11 cellular contexts compared by ENCODE assay signal in the genomic region with DNA sequence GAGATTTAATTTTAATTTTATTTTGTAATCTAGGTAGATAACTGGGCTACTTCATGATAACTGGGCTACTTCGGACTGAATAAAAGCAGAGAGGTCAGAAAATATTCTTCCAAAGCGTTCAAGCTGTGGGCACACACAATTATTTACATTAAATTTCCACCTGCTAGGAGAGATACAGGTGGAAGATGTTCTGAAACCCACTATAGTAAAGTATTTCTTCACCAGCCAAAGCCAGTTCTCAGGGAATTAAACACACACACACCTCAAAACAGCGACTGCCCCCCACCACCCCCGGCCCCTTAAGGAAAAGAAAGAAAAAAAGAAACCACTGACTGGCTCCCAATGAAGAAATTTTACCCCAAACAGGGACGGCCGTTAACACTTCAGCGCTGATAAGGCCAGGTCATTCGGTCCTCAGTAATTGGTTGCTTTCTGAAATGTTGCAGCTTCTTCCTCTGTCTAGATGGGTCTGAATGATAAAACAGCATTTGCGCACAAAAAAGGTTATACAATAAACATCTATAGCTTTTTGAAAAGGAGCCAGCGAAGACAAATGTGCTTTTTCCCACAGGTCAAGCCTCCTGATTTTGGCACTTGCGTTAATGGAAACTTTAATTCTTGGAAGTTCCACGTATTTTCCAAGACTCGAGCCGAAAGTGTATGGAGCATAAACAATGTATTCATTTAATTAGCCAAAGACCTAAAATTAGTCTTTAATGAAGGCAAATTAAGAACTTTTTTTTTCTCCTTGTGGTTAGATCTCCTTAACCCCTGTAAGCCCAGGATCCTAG. TPM values are rescaled to one million over a fixed set of nuclear protein-coding genes. Genes with fewer than 3 reads are reported as not detected.
DNase-seq lines count a peak whose midpoint lies in the region; ATAC-seq, FAIRE-seq and TF ChIP-seq lines count a peak whose summit lies in the region.
"Had no signal": no experiment of that assay in that cellular context is flagged by ENCODE, and none has a peak within 500 bp of the region (broad histone marks: within the 10 kb centered on the region; RNA-seq: fewer than 3 reads in every experiment).

No MANE protein-coding gene starts in this region.

- DNase-seq in cardiac muscle cell (ENCODE audit: low read depth in 1 of 2, low spot score in 1 of 2) (no peak), cardiac septum (ENCODE audit: low spot score) (no peak), esophagus squamous epithelium (lab: John Stamatoyannopoulos, UW) (no peak), aorta (no peak), H54 (ENCODE audit: insufficient read length, low spot score) (no peak)
- DNase-seq: naive B cell had no signal

- H3K4me1 Mint-ChIP-seq in nephron, result peaks cover 23% of the 10 kb centered on the region
- H3K4me1 Mint-ChIP-seq: stimulated activated effector memory CD8-positive, alpha-beta T cell treated with anti-CD3 and anti-CD28 coated beads, Interleukin-12 subunit alpha, Interleukin-12 subunit beta, amount 100 ng/mL, for 72 hours had no signal

- ATAC-seq in aorta (ENCODE audit: low FRiP score), result peak; percentile 42
- ATAC-seq in HG03196 (IDR thresholded peaks at IDR 0.05; ENCODE audit: unreplicated experiment), result no peak
- ATAC-seq in HG03095 (IDR thresholded peaks at IDR 0.05; ENCODE audit: unreplicated experiment), result no peak
- ATAC-seq: stimulated activated effector memory CD8-positive, alpha-beta T cell treated with anti-CD3 and anti-CD28 coated beads, Interleukin-12 subunit alpha, Interleukin-12 subunit beta, amount 100 ng/mL, for 72 hours had no signal

- no peak for TF ChIP-seq POLR2A in esophagus squamous epithelium (IDR thresholded peaks at IDR 0.05)
- TF ChIP-seq POLR2A in H54 (IDR thresholded peaks at IDR 0.05; ENCODE audit: low read depth, low read length), result no peak

- H3K36me3 ChIP-seq in cardiac muscle cell (no peaks in the 10 kb centered on the region), esophagus squamous epithelium (no peaks in the 10 kb centered on the region), aorta (ENCODE audit: control insufficient read depth in 1 of 2, insufficient read depth in 2 of 2, low read length in 1 of 2) (no peaks in the 10 kb centered on the region)

- FAIRE-seq in H54 (lab: Jason Lieb, UNC), result no peak

- WGBS in esophagus squamous epithelium, 2 donors, result 32 to 42% methylated on average over 14 of the region's 14 CpGs
- WGBS in aorta, 2 donors, result 17 to 18% methylated on average over 14 of the region's 14 CpGs

- peak overlapping the region; percentile 84 for H3K27ac ChIP-seq in cardiac muscle cell
- H3K27ac ChIP-seq in esophagus squamous epithelium, result peak overlapping the region; percentile 63 to 89 (median 83)
- peak overlapping the region; percentile 6 to 59 for H3K27ac ChIP-seq in aorta (ENCODE audit: low read depth in 1 of 2, low read length in 2 of 2)

- H3K9me3 ChIP-seq in cardiac muscle cell (ENCODE audit: low read depth) (no peaks in the 10 kb centered on the region), esophagus squamous epithelium (no peaks in the 10 kb centered on the region), aorta (ENCODE audit: control insufficient read depth, low read length) (no peaks in the 10 kb centered on the region)

- H3K4me3 ChIP-seq in cardiac muscle cell (peak overlapping the region; percentile 56), esophagus squamous epithelium (peak overlapping the region; percentile 24 to 73 (median 50)), aorta (ENCODE audit: low read length in 2 of 2) (peak overlapping the region; percentile 77 to 98)

- intact Hi-C loops in cardiac septum (cut with DNase I) (loop anchor here (2.0 to 5.0 kb wide), 2 partner anchors 57 to 165 kb away; partner anchors contain the start of gene ABCC9), esophagus squamous epithelium (cut with DNase I) (no loop called here), aorta (cut with DNase I) (loop anchor here (5.0 to 10.0 kb wide), 4 partner anchors 47 to 167 kb away; partner anchors contain the start of gene ABCC9 (in 1 of the 2))

- TF ChIP-seq CTCF in cardiac muscle cell (IDR thresholded peaks at IDR 0.05; ENCODE audit: low read depth, low read length), result no peak
- no peak for TF ChIP-seq CTCF in esophagus squamous epithelium (IDR thresholded peaks at IDR 0.05)
- no peak for TF ChIP-seq CTCF in nephron (IDR thresholded peaks at IDR 0.05; ENCODE audit: unreplicated experiment in 3 of 3)

- H3K27ac Mint-ChIP-seq in nephron, result peak overlapping the region; percentile 69 to 86 (median 83)
- H3K27ac Mint-ChIP-seq: dendritic cell treated with granulocyte-macrophage colony-stimulating factor and Interleukin-4, amounts not matched to agents 40 ng/mL and 50 ng/mL, for 4 days; naive B cell; stimulated activated effector memory CD8-positive, alpha-beta T cell treated with anti-CD3 and anti-CD28 coated beads, Interleukin-12 subunit alpha, Interleukin-12 subunit beta, amount 100 ng/mL, for 72 hours had no signal

- H3K27me3 ChIP-seq in cardiac muscle cell (no peaks in the 10 kb centered on the region), esophagus squamous epithelium (peaks cover 0 to 32% (median 0%) of the 10 kb centered on the region in 4 donors), aorta (ENCODE audit: control insufficient read depth in 1 of 2, insufficient read depth in 2 of 2, low read length in 1 of 2) (no peaks in the 10 kb centered on the region)

- no peaks in the 10 kb centered on the region for H3K9me3 Mint-ChIP-seq in nephron
- H3K9me3 Mint-ChIP-seq: dendritic cell treated with granulocyte-macrophage colony-stimulating factor and Interleukin-4, amounts not matched to agents 40 ng/mL and 50 ng/mL, for 4 days; stimulated activated effector memory CD8-positive, alpha-beta T cell treated with anti-CD3 and anti-CD28 coated beads, Interleukin-12 subunit alpha, Interleukin-12 subunit beta, amount 100 ng/mL, for 72 hours had no signal

- H3K4me3 Mint-ChIP-seq in nephron, result peak overlapping the region; percentile 81 to 90 (median 85)
- H3K4me3 Mint-ChIP-seq: dendritic cell treated with granulocyte-macrophage colony-stimulating factor and Interleukin-4, amounts not matched to agents 40 ng/mL and 50 ng/mL, for 4 days had no signal

- H3K4me1 ChIP-seq in cardiac muscle cell (ENCODE audit: low read depth), result peaks cover 13% of the 10 kb centered on the region
- H3K4me1 ChIP-seq in esophagus squamous epithelium, result peaks cover 0 to 17% (median 7%) of the 10 kb centered on the region in 3 donors
- peaks cover 0 to 2% of the 10 kb centered on the region in 2 donors for H3K4me1 ChIP-seq in aorta (ENCODE audit: control insufficient read depth in 1 of 2, insufficient read depth in 2 of 2, low read length in 2 of 2)

- H3K27me3 Mint-ChIP-seq in nephron (ENCODE audit: low read depth), result peaks cover 13% of the 10 kb centered on the region

- H3K36me3 Mint-ChIP-seq in nephron (ENCODE audit: low read depth), result peaks cover 6% of the 10 kb centered on the region
- H3K36me3 Mint-ChIP-seq: naive B cell; stimulated activated effector memory CD8-positive, alpha-beta T cell treated with anti-CD3 and anti-CD28 coated beads, Interleukin-12 subunit alpha, Interleukin-12 subunit beta, amount 100 ng/mL, for 72 hours had no signal

RNA-seq across cellular contexts. Expression of gene KCNJ8, which starts 0.8 kb away (rescaled TPM):
- total RNA-seq in cardiac muscle cell, result 9.7 and 11.4 TPM in 2 replicates
- 9.4 and 11.0 TPM in 2 replicates for polyA plus RNA-seq in cardiac muscle cell
- 38.0 TPM for total RNA-seq in cardiac septum
- total RNA-seq in esophagus squamous epithelium, result 1 to 10 TPM; 1.1 to 6.5 (median 3.1) TPM
- total RNA-seq in aorta, result 10 to 100 TPM; 17.2 to 27.2 TPM
- polyA plus RNA-seq in aorta, result 1 to 10 TPM; 4.0 to 4.6 TPM

Comparison
In these comparisons a context has a peak if more than half of its experiments do, and no peak if none do; other contexts are left out.
1. H3K27ac ChIP-seq: peak in every context shown above with its lines; median percentile 84 in cardiac muscle cell; 83 in esophagus squamous epithelium; 32 in aorta.